In genomic region chr3:193756536-193756935, GRCh38 we compare ENCODE assay signal across 11 cellular contexts.
"Had no signal": no experiment of that assay in that cellular context is flagged by ENCODE, and none has a peak within 500 bp of the region (broad histone marks: within the 10 kb centered on the region; RNA-seq: fewer than 3 reads in every experiment).

No MANE protein-coding gene starts in this region.

- H3K36me3 ChIP-seq: HAP-1 had no signal

- FAIRE-seq: H1, H54 had no signal

- DNase-seq: GM23248, GOT3, H7, H9, HCEC 1CT, HFFc6 had no signal

- H3K4me3 ChIP-seq: GM23248, GM23338, HAP-1 had no signal

- H3K27ac ChIP-seq: GM23248 had no signal

- ATAC-seq: GM23338, HCT116 had no signal

- H3K4me1 ChIP-seq: HAP-1 had no signal

- H3K9ac ChIP-seq: GM23248 had no signal
